ENCODE assay signal across 1 cellular context in the genomic region with DNA sequence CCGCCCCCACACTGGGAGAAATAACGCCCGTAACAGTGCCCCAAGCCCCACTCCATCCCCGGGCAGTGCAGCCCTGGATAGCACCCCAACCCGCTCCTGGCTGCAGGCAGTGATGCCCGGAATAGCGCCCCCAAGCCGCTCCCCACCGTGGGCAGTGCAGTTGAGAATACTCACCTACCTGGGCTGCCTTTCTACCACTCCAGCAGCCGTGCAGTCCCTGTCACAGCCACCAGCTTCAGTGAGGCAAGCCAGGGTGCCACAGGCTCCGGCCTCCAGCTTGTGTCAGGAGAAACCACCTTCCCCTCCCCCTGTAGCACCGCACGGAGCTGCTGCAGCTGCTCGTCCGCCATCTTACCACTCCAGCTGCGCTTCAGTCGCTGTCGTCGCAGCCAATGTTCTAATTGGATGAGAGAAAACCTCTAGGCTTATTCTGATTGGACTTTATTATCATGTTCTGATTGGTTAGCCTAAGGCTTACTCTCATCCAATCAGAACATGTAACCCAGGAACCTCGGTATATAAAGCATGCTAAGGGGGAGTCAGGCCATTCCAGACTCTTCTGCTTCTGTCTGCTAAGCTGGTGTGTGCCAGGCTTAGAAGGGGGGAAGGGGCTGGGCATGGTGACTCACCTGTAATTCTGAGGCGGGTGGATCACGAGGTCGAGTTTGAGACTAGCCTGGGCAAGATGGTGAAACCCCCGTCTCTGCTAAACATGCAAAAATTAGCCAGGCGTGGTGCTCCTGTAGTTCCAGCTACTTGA.
TF ChIP-seq lines count a peak whose summit lies in the region.

No MANE protein-coding gene starts in this region.

TF ChIP-seq in HepG2, 621 proteins besides CTCF, POLR2A, EP300 and RAD21:
- TF ChIP-seq ZNF496 (CRISPR knock-in tag; IDR thresholded peaks at IDR 0.05; ENCODE audit: insufficient replicate concordance) (no peak), ZIK1 (CRISPR knock-in tag; IDR thresholded peaks at IDR 0.05; ENCODE audit: borderline replicate concordance, low read depth) (no peak), TAF1 (CRISPR knock-in tag; IDR thresholded peaks at IDR 0.05) (no peak), ISL2 (CRISPR knock-in tag; IDR thresholded peaks at IDR 0.05) (no peak), ZNF3 (CRISPR knock-in tag; IDR thresholded peaks at IDR 0.05) (no peak), MZF1 (CRISPR knock-in tag; IDR thresholded peaks at IDR 0.05; ENCODE audit: borderline replicate concordance) (no peak), ZNF160 (CRISPR knock-in tag; IDR thresholded peaks at IDR 0.05) (no peak), RAD51 (IDR thresholded peaks at IDR 0.05; ENCODE audit: borderline replicate concordance) (no peak)
- TF ChIP-seq, protein P1, sequence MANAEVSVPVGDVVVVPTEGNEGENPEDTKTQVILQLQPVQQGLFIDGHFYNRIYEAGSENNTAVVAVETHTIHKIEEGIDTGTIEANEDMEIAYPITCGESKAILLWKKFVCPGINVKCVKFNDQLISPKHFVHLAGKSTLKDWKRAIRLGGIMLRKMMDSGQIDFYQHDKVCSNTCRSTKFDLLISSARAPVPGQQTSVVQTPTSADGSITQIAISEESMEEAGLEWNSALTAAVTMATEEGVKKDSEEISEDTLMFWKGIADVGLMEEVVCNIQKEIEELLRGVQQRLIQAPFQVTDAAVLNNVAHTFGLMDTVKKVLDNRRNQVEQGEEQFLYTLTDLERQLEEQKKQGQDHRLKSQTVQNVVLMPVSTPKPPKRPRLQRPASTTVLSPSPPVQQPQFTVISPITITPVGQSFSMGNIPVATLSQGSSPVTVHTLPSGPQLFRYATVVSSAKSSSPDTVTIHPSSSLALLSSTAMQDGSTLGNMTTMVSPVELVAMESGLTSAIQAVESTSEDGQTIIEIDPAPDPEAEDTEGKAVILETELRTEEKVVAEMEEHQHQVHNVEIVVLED (CRISPR knock-in tag; IDR thresholded peaks at IDR 0.05; ENCODE audit: borderline replicate concordance): no peak
- TF ChIP-seq, protein P2, sequence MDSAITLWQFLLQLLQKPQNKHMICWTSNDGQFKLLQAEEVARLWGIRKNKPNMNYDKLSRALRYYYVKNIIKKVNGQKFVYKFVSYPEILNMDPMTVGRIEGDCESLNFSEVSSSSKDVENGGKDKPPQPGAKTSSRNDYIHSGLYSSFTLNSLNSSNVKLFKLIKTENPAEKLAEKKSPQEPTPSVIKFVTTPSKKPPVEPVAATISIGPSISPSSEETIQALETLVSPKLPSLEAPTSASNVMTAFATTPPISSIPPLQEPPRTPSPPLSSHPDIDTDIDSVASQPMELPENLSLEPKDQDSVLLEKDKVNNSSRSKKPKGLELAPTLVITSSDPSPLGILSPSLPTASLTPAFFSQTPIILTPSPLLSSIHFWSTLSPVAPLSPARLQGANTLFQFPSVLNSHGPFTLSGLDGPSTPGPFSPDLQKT (CRISPR knock-in tag; IDR thresholded peaks at IDR 0.05; ENCODE audit: borderline replicate concordance): no peak
